In the genomic region with DNA sequence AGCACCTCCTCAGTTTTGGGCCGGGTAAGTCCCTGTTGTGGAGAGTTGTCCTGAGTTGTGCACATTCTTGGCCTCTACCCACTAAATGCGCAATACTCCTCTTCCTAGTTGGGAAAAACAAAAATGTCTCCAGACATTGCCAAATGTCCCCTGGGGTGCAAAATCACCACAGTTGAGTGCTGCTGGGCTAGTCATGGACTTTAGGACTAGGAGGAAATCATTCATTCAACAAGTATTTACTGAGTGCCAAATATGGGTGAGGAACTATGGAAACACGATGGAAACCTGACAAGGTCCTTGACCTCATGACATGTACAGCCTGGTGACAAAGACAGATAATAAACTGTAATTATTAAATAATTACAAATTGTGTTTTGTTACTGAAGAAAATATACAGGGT, we compare ENCODE assay signal across 31 cellular contexts.
"Had no signal": no experiment of that assay in that cellular context is flagged by ENCODE, and none has a peak within 500 bp of the region (broad histone marks: within the 10 kb centered on the region; RNA-seq: fewer than 3 reads in every experiment).

No MANE protein-coding gene starts in this region.

- DNase-seq: activated CD4-positive, alpha-beta memory T cell treated with anti-CD3 and anti-CD28 coated beads, Interleukin-2, amount 10 ng/mL, durations not matched to agents 7 days and 5 days; activated CD4-positive, alpha-beta T cell treated with anti-CD3 and anti-CD28 coated beads, Interleukin-2, amount 10 ng/mL, durations not matched to agents 7 days and 5 days; activated CD4-positive, CD25-positive, alpha-beta regulatory T cell treated with anti-CD3 and anti-CD28 coated beads, Interleukin-2, amount 50 U/mL, for 72 hours; activated CD8-positive, alpha-beta memory T cell treated with anti-CD3 and anti-CD28 coated beads, Interleukin-2, amount 50 U/mL, for 48 hours; activated gamma-delta T cell; activated naive CD4-positive, alpha-beta T cell treated with anti-CD3 and anti-CD28 coated beads, Interleukin-2, amount 10 ng/mL, durations not matched to agents 7 days and 5 days; activated naive CD8-positive, alpha-beta T cell treated with anti-CD3 and anti-CD28 coated beads, Interleukin-2, amount 10 ng/mL, durations not matched to agents 7 days and 5 days; activated T-cell treated with anti-CD3 and anti-CD28 coated beads, Interleukin-2, amount 50 U/mL, for 24 hours; amniotic stem cell; brain microvascular endothelial cell; dermis blood vessel endothelial cell; effector CD4-positive, alpha-beta T cell; head of caudate nucleus; hippocampal formation; left colon; mammary epithelial cell; midbrain; naive thymus-derived CD4-positive, alpha-beta T cell; nucleus accumbens; psoas muscle; stimulated activated CD4-positive, alpha-beta T cell treated with anti-CD3 and anti-CD28 coated beads, Interleukin-15, amount 100 ng/mL, for 24 hours; stimulated activated CD4-positive, alpha-beta T cell treated with anti-CD3 and anti-CD28 coated beads, Interleukin-2, amount 100 ng/mL, for 24 hours; stimulated activated naive B cell treated with anti-CD40 and anti-IgM and Interleukin-4, amounts not matched to agents 10 μg/mL and 1 μg/mL and 100 μg/mL, for 72 hours; stomach; T1000; thyroid gland; upper lobe of left lung had no signal

- H3K27ac Mint-ChIP-seq: activated CD4-positive, alpha-beta memory T cell treated with anti-CD3 and anti-CD28 coated beads, Interleukin-2, amount 10 ng/mL, durations not matched to agents 7 days and 5 days; activated CD4-positive, alpha-beta T cell treated with anti-CD3 and anti-CD28 coated beads, Interleukin-2, amount 10 ng/mL, durations not matched to agents 7 days and 5 days; activated naive CD4-positive, alpha-beta T cell treated with anti-CD3 and anti-CD28 coated beads, Interleukin-2, amount 10 ng/mL, durations not matched to agents 7 days and 5 days; activated naive CD8-positive, alpha-beta T cell treated with anti-CD3 and anti-CD28 coated beads, Interleukin-2, amount 10 ng/mL, durations not matched to agents 7 days and 5 days; activated T-cell treated with anti-CD3 and anti-CD28 coated beads, Interleukin-2, amount 50 U/mL, for 24 hours; naive thymus-derived CD4-positive, alpha-beta T cell; stimulated activated naive B cell treated with anti-CD40 and anti-IgM and Interleukin-4, amounts not matched to agents 10 μg/mL and 1 μg/mL and 100 μg/mL, for 72 hours had no signal

- H2AFZ ChIP-seq: parathyroid adenoma had no signal

- ATAC-seq: left colon; naive thymus-derived CD4-positive, alpha-beta T cell; psoas muscle; stimulated activated naive B cell treated with anti-CD40 and anti-IgM and Interleukin-4, amounts not matched to agents 10 μg/mL and 1 μg/mL and 100 μg/mL, for 72 hours had no signal

- H3K9ac ChIP-seq: parathyroid adenoma had no signal

- H3K27me3 Mint-ChIP-seq: activated CD4-positive, alpha-beta memory T cell treated with anti-CD3 and anti-CD28 coated beads, Interleukin-2, amount 10 ng/mL, durations not matched to agents 7 days and 5 days; activated CD4-positive, alpha-beta T cell treated with anti-CD3 and anti-CD28 coated beads, Interleukin-2, amount 10 ng/mL, durations not matched to agents 7 days and 5 days; activated naive CD4-positive, alpha-beta T cell treated with anti-CD3 and anti-CD28 coated beads, Interleukin-2, amount 10 ng/mL, durations not matched to agents 7 days and 5 days; activated naive CD8-positive, alpha-beta T cell treated with anti-CD3 and anti-CD28 coated beads, Interleukin-2, amount 10 ng/mL, durations not matched to agents 7 days and 5 days; activated T-cell treated with anti-CD3 and anti-CD28 coated beads, Interleukin-2, amount 50 U/mL, for 24 hours; central memory CD8-positive, alpha-beta T cell; naive thymus-derived CD4-positive, alpha-beta T cell; stimulated activated naive B cell treated with anti-CD40 and anti-IgM and Interleukin-4, amounts not matched to agents 10 μg/mL and 1 μg/mL and 100 μg/mL, for 72 hours had no signal

- H3K9me3 ChIP-seq: esophagus muscularis mucosa, psoas muscle, stomach, thyroid gland, upper lobe of left lung, vagina had no signal

- H3K4me3 ChIP-seq: esophagus muscularis mucosa, psoas muscle, stomach, thyroid gland, upper lobe of left lung, vagina had no signal

- H3K4me3 Mint-ChIP-seq: activated CD4-positive, alpha-beta memory T cell treated with anti-CD3 and anti-CD28 coated beads, Interleukin-2, amount 10 ng/mL, durations not matched to agents 7 days and 5 days; activated CD4-positive, alpha-beta T cell treated with anti-CD3 and anti-CD28 coated beads, Interleukin-2, amount 10 ng/mL, durations not matched to agents 7 days and 5 days; activated naive CD4-positive, alpha-beta T cell treated with anti-CD3 and anti-CD28 coated beads, Interleukin-2, amount 10 ng/mL, durations not matched to agents 7 days and 5 days; activated naive CD8-positive, alpha-beta T cell treated with anti-CD3 and anti-CD28 coated beads, Interleukin-2, amount 10 ng/mL, durations not matched to agents 7 days and 5 days; activated T-cell treated with anti-CD3 and anti-CD28 coated beads, Interleukin-2, amount 50 U/mL, for 24 hours; central memory CD8-positive, alpha-beta T cell; naive thymus-derived CD4-positive, alpha-beta T cell; stimulated activated naive B cell treated with anti-CD40 and anti-IgM and Interleukin-4, amounts not matched to agents 10 μg/mL and 1 μg/mL and 100 μg/mL, for 72 hours had no signal

- H3K27me3 ChIP-seq: brain microvascular endothelial cell, esophagus muscularis mucosa, stomach, thyroid gland, upper lobe of left lung, vagina had no signal

- H3K4me1 ChIP-seq: parathyroid adenoma, psoas muscle, thyroid gland, upper lobe of left lung had no signal

- H3K4me1 Mint-ChIP-seq: activated naive CD4-positive, alpha-beta T cell treated with anti-CD3 and anti-CD28 coated beads, Interleukin-2, amount 10 ng/mL, durations not matched to agents 7 days and 5 days had no signal

- H3K27ac ChIP-seq: brain microvascular endothelial cell, esophagus muscularis mucosa, parathyroid adenoma, psoas muscle, stomach, thyroid gland, upper lobe of left lung, vagina had no signal
